9 cellular contexts compared by ENCODE assay signal in the genomic region with DNA sequence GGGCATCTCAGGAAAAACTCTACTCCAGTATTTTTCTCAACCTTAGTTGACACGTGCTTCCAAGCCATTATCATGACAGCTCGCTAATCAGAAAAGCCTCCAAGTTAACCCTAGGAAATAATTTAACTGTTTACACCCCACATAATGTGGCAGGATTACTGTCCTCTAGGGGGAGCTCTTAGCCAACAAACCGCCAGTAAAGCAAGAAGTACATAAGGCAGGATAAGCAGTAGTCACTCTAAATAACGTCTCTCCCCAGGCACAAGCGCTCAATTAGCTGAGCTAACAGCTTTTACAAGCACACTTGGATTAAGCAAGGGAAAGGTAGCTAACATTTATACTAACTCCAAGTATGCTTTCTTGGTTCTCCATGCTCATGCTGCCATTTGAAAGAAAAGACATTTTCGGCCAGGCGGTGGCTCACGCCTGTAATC. TPM values are rescaled to one million over a fixed set of nuclear protein-coding genes. Genes with fewer than 3 reads are reported as not detected.
A peak's percentile ranks its signal among the peaks of the same experiment; 100 is the strongest.
DNase-seq lines count a peak whose midpoint lies in the region; ATAC-seq and TF ChIP-seq lines count a peak whose summit lies in the region.
"Had no signal": no experiment of that assay in that cellular context is flagged by ENCODE, and none has a peak within 500 bp of the region (broad histone marks: within the 10 kb centered on the region; RNA-seq: fewer than 3 reads in every experiment).

No MANE protein-coding gene starts in this region.

- no peak for ATAC-seq in activated CD4-positive, alpha-beta T cell treated with anti-CD3 and anti-CD28 coated beads for 36 hours
- ATAC-seq in body of pancreas (no peak), psoas muscle (no peak), HG02852 (IDR thresholded peaks at IDR 0.05; ENCODE audit: unreplicated experiment) (no peak)

- peak; percentile 64 for DNase-seq in activated CD4-positive, alpha-beta T cell treated with anti-CD3 and anti-CD28 coated beads for 36 hours
- no peak for DNase-seq in activated CD4-positive, alpha-beta T cell treated with anti-CD3 and anti-CD28 coated beads for 1 hour
- peak; percentile 57 for DNase-seq in NB4 (ENCODE audit: low read depth)
- no peak for DNase-seq in body of pancreas
- no peak for DNase-seq in psoas muscle
- no peak for DNase-seq in NCI-H774 (lab: John Stamatoyannopoulos, UW)
- no peak for DNase-seq in suprapubic skin (ENCODE audit: low spot score in 2 of 2)
- DNase-seq: NCI-H2081 treated with DMSO at 0.1 percent for 48 hours had no signal

- H3K9me3 ChIP-seq in body of pancreas: no peaks in the 10 kb centered on the region
- H3K9me3 ChIP-seq in psoas muscle: no peaks in the 10 kb centered on the region
- H3K9me3 ChIP-seq in suprapubic skin: no peaks in the 10 kb centered on the region

- TF ChIP-seq POLR2A in NB4 (IDR thresholded peaks at IDR 0.05; ENCODE audit: extremely low read depth, insufficient read length) (no peak), body of pancreas (IDR thresholded peaks at IDR 0.05) (no peak), suprapubic skin (IDR thresholded peaks at IDR 0.05) (no peak)

- H3K27ac Mint-ChIP-seq in activated CD4-positive, alpha-beta T cell treated with anti-CD3 and anti-CD28 coated beads for 36 hours: no peak overlapping the region

- CTCF ChIA-PET in activated CD4-positive, alpha-beta T cell treated with anti-CD3 and anti-CD28 coated beads for 36 hours (lab: Charles Lee): interaction anchor here (0.6 to 4.8 kb wide), 16 partner anchors 10 to 555 kb away, joined by 3 to 55 read pairs (median 4); no protein-coding TSS in a partner anchor

- 46 to 47% methylated on average over 8 of the region's 8 CpGs for WGBS in body of pancreas, 2 donors
- 55 to 59% (median 59%) methylated on average over 8 of the region's 8 CpGs for WGBS in psoas muscle, 3 donors
- 60% methylated on average over 8 of the region's 8 CpGs for WGBS in suprapubic skin

- H3K4me3 Mint-ChIP-seq in activated CD4-positive, alpha-beta T cell treated with anti-CD3 and anti-CD28 coated beads for 36 hours: no peak overlapping the region

- H3K36me3 ChIP-seq in body of pancreas (replicated peaks in 1 of 2; ENCODE audit: insufficient read depth in 1 of 2, low read depth in 2 of 2) (no peaks in the 10 kb centered on the region), psoas muscle (ENCODE audit: insufficient read depth in 1 of 2, low read depth in 1 of 2) (no peaks in the 10 kb centered on the region), suprapubic skin (no peaks in the 10 kb centered on the region)

- no peak overlapping the region for H3K4me3 ChIP-seq in NB4 (ENCODE audit: low read depth, low read length)
- no peak overlapping the region for H3K4me3 ChIP-seq in body of pancreas
- H3K4me3 ChIP-seq in psoas muscle: no peak overlapping the region
- H3K4me3 ChIP-seq in suprapubic skin: no peak overlapping the region

- no peaks in the 10 kb centered on the region for H3K27me3 ChIP-seq in body of pancreas
- H3K27me3 ChIP-seq in psoas muscle (ENCODE audit: insufficient read depth in 3 of 3, low read length in 2 of 3): peaks cover 0 to 4% (median 2%) of the 10 kb centered on the region in 3 donors
- peaks cover 6% of the 10 kb centered on the region for H3K27me3 ChIP-seq in suprapubic skin

- TF ChIP-seq CTCF in NB4 (IDR thresholded peaks at IDR 0.05; ENCODE audit: low read depth, low read length) (peak; percentile 57), body of pancreas (IDR thresholded peaks at IDR 0.05) (peak in 4 of 7 experiments; percentile 7 to 15 (median 12)), psoas muscle (IDR thresholded peaks at IDR 0.05) (peak; percentile 5), suprapubic skin (IDR thresholded peaks at IDR 0.05) (peak in 1 of 2 donors; percentile 21)

- POLR2A ChIA-PET in activated CD4-positive, alpha-beta T cell treated with anti-CD3 and anti-CD28 coated beads for 36 hours (lab: Charles Lee): no interaction called here

- TF ChIP-seq EP300 in suprapubic skin (IDR thresholded peaks at IDR 0.05): no peak

- no peak overlapping the region for H3K27ac ChIP-seq in body of pancreas
- no peak overlapping the region for H3K27ac ChIP-seq in psoas muscle
- H3K27ac ChIP-seq in suprapubic skin: no peak overlapping the region

- H3K9me3 Mint-ChIP-seq in activated CD4-positive, alpha-beta T cell treated with anti-CD3 and anti-CD28 coated beads for 36 hours (ENCODE audit: low read depth): no peaks in the 10 kb centered on the region

- H3K4me1 ChIP-seq in body of pancreas: peaks cover 15% of the 10 kb centered on the region
- H3K4me1 ChIP-seq in psoas muscle: no peaks in the 10 kb centered on the region
- peaks cover 13% of the 10 kb centered on the region for H3K4me1 ChIP-seq in suprapubic skin

- intact Hi-C loops in activated CD4-positive, alpha-beta T cell treated with anti-CD3 and anti-CD28 coated beads for 36 hours (cut with DNase I, micrococcal nuclease): loop anchor here (10.0 kb wide), 2 partner anchors 162 to 352 kb away; no protein-coding TSS in a partner anchor
- intact Hi-C loops in body of pancreas (cut with DNase I): no loop called here
- intact Hi-C loops in psoas muscle (cut with DNase I): no loop called here

- H3K36me3 Mint-ChIP-seq in activated CD4-positive, alpha-beta T cell treated with anti-CD3 and anti-CD28 coated beads for 36 hours (ENCODE audit: low read depth): no peaks in the 10 kb centered on the region

- H3K4me1 Mint-ChIP-seq in activated CD4-positive, alpha-beta T cell treated with anti-CD3 and anti-CD28 coated beads for 36 hours: peaks cover 23% of the 10 kb centered on the region

- peaks cover 6% of the 10 kb centered on the region for H3K27me3 Mint-ChIP-seq in activated CD4-positive, alpha-beta T cell treated with anti-CD3 and anti-CD28 coated beads for 36 hours

RNA-seq across cellular contexts. Expression of gene APOBEC1, which starts 22.8 kb away (rescaled TPM):
- total RNA-seq in activated CD4-positive, alpha-beta T cell treated with anti-CD3 and anti-CD28 coated beads for 36 hours: not detected
- under 1 TPM in 1 of 2 donors, not detected in 1; 0.52 TPM for total RNA-seq in body of pancreas
- not detected for total RNA-seq in psoas muscle
- under 1 TPM in 1 of 3 donors, not detected in 2; 0.18 TPM for polyA plus RNA-seq in psoas muscle
- not detected for total RNA-seq in suprapubic skin

RNA-seq across cellular contexts. Expression of gene GDF3, which starts 52.7 kb away (rescaled TPM):
- not detected for total RNA-seq in activated CD4-positive, alpha-beta T cell treated with anti-CD3 and anti-CD28 coated beads for 36 hours
- total RNA-seq in body of pancreas (not detected), psoas muscle (under 1 TPM in 1 of 4 donors, not detected in 3; 0.30 TPM), suprapubic skin (not detected)
- under 1 TPM; 0.04 to 0.37 (median 0.05) TPM for polyA plus RNA-seq in psoas muscle

Comparison
In these comparisons a context has a peak if more than half of its experiments do, and no peak if none do; other contexts are left out.
1. DNase-seq: peak in activated CD4-positive, alpha-beta T cell treated with anti-CD3 and anti-CD28 coated beads for 36 hours (single experiment) and NB4 (single experiment); none in activated CD4-positive, alpha-beta T cell treated with anti-CD3 and anti-CD28 coated beads for 1 hour (single experiment), body of pancreas (0 of 4), psoas muscle (0 of 2), NCI-H774 (single experiment) and suprapubic skin (0 of 2).
2. intact Hi-C loops: an anchor here in activated CD4-positive, alpha-beta T cell treated with anti-CD3 and anti-CD28 coated beads for 36 hours (10.0 kb wide); none called in body of pancreas and psoas muscle.